ENCODE assay signal across 10 cellular contexts in genomic region chr14:68680541-68681051, GRCh38.
DNase-seq lines count a peak whose midpoint lies in the region; ATAC-seq and TF ChIP-seq lines count a peak whose summit lies in the region.
"Had no signal": no experiment of that assay in that cellular context is flagged by ENCODE, and none has a peak within 500 bp of the region (broad histone marks: within the 10 kb centered on the region; RNA-seq: fewer than 3 reads in every experiment).

No MANE protein-coding gene starts in this region.

- no peaks in the 10 kb centered on the region for H3K27me3 ChIP-seq in muscle layer of duodenum (ENCODE audit: low read depth, low read length)
- H3K27me3 ChIP-seq in upper lobe of left lung: no peaks in the 10 kb centered on the region

- peak overlapping the region; percentile 85 for H3K27ac ChIP-seq in muscle layer of duodenum (ENCODE audit: low read length)
- peak overlapping the region; percentile 82 to 90 (median 86) for H3K27ac ChIP-seq in upper lobe of left lung

- no peaks in the 10 kb centered on the region for H3K36me3 ChIP-seq in muscle layer of duodenum (ENCODE audit: control insufficient read depth in 1 of 2, insufficient read depth in 2 of 2, low read length in 2 of 2)
- no peaks in the 10 kb centered on the region for H3K36me3 ChIP-seq in upper lobe of left lung

- H3K9me3 ChIP-seq in muscle layer of duodenum (ENCODE audit: control insufficient read depth in 1 of 2, low read length in 2 of 2): no peaks in the 10 kb centered on the region
- H3K9me3 ChIP-seq in upper lobe of left lung: no peaks in the 10 kb centered on the region

- H3K4me1 ChIP-seq in muscle layer of duodenum (ENCODE audit: control insufficient read depth in 1 of 2, insufficient read depth in 2 of 2, low read length in 2 of 2) (peaks cover 28 to 34% of the 10 kb centered on the region in 2 donors), upper lobe of left lung (peaks cover 39 to 55% (median 48%) of the 10 kb centered on the region in 4 donors)

- WGBS in upper lobe of left lung, 2 donors: 49 to 61% methylated on average over 9 of the region's 9 CpGs

- TF ChIP-seq CTCF in upper lobe of left lung (IDR thresholded peaks at IDR 0.05): no peak

- ATAC-seq in upper lobe of left lung (ENCODE audit: low FRiP score in 2 of 2) (peak in 1 of 2 donors; percentile 57), left colon (no peak)

- intact Hi-C loops in left colon (cut with DNase I, micrococcal nuclease): no loop called here

- peak; percentile 44 for DNase-seq in LHCN-M2 (ENCODE audit: low read depth)
- peak; percentile 93 for DNase-seq in fibroblast of gingiva (ENCODE audit: low read depth)
- DNase-seq in upper lobe of left lung: peak in 1 of 2 donors; percentile 53
- no peak for DNase-seq in stimulated activated CD4-positive, alpha-beta T cell treated with anti-CD3 and anti-CD28 coated beads, Interleukin-1b, Interleukin-23, amount 100 ng/mL, for 48 hours
- no peak for DNase-seq in left colon
- no peak for DNase-seq in AG08396 (ENCODE audit: low spot score)
- DNase-seq: effector CD4-positive, alpha-beta T cell; NCI-H446; SIG-M5 had no signal

- peak in 1 of 4 donors; percentile 33 for TF ChIP-seq POLR2A in upper lobe of left lung (IDR thresholded peaks at IDR 0.05)

- H3K4me3 ChIP-seq in muscle layer of duodenum (ENCODE audit: low read depth in 1 of 2, low read length in 2 of 2) (no peak overlapping the region), upper lobe of left lung (no peak overlapping the region)

- TF ChIP-seq EP300 in upper lobe of left lung (IDR thresholded peaks at IDR 0.05): no peak

Comparison
In these comparisons a context has a peak if more than half of its experiments do, and no peak if none do; other contexts are left out.
1. DNase-seq: peak in LHCN-M2 (single experiment) and fibroblast of gingiva (single experiment); none in stimulated activated CD4-positive, alpha-beta T cell treated with anti-CD3 and anti-CD28 coated beads, Interleukin-1b, Interleukin-23, amount 100 ng/mL, for 48 hours (single experiment), left colon (0 of 2) and AG08396 (single experiment).